In genomic region chr9:69542942-69543704, GRCh38 we compare ENCODE assay signal across 10 cellular contexts.
DNase-seq lines count a peak whose midpoint lies in the region; FAIRE-seq and TF ChIP-seq lines count a peak whose summit lies in the region.
"Had no signal": no experiment of that assay in that cellular context is flagged by ENCODE, and none has a peak within 500 bp of the region (broad histone marks: within the 10 kb centered on the region; RNA-seq: fewer than 3 reads in every experiment).

No MANE protein-coding gene starts in this region.

- H3K27me3 ChIP-seq in H9 (ENCODE audit: insufficient read depth, low read length) (no peaks in the 10 kb centered on the region), trophoblast cell (ENCODE audit: insufficient read depth, low read length) (no peaks in the 10 kb centered on the region)
- H3K27me3 ChIP-seq: Peyer's patch had no signal

- H2BK5ac ChIP-seq in H9 (ENCODE audit: insufficient read length, low read length) (no peak overlapping the region), trophoblast cell (ENCODE audit: low read depth, low read length, poor library complexity) (peak overlapping the region; percentile 17)

- H3K27ac ChIP-seq in H9 (ENCODE audit: insufficient read length, low read depth, low read length) (no peak overlapping the region), trophoblast cell (ENCODE audit: low read depth, low read length) (no peak overlapping the region)
- H3K27ac ChIP-seq: Peyer's patch had no signal

- H2AK5ac ChIP-seq in H9 (ENCODE audit: insufficient read length, low read length) (no peak overlapping the region), trophoblast cell (ENCODE audit: low read length) (no peak overlapping the region)

- no peak for FAIRE-seq in GM19239 (lab: Jason Lieb, UNC)
- no peak for FAIRE-seq in HTR-8/SVneo (lab: Jason Lieb, UNC)

- no peaks in the 10 kb centered on the region for H3K36me3 Mint-ChIP-seq in H9 (ENCODE audit: insufficient read depth in 1 of 3, low read depth in 3 of 3)
- H3K36me3 Mint-ChIP-seq: naive B cell had no signal

- H2BK12ac ChIP-seq in H9 (ENCODE audit: insufficient read length, low read depth, low read length), result no peak overlapping the region
- no peak overlapping the region for H2BK12ac ChIP-seq in trophoblast cell (ENCODE audit: low read length)

- H2BK15ac ChIP-seq in H9 (ENCODE audit: low read depth, low read length), result no peak overlapping the region

- DNase-seq in H9 (peak; percentile 78), NCI-H345 (lab: John Stamatoyannopoulos, UW) (peak; percentile 62), fibroblast of the aortic adventitia (ENCODE audit: low read depth) (peak; percentile 4), trophoblast cell (no peak), GM19239 (ENCODE audit: insufficient read length, low spot score) (no peak), HTR-8/SVneo (ENCODE audit: insufficient read length, low spot score) (no peak), cortex of kidney (lab: John Stamatoyannopoulos, UW) (no peak)
- DNase-seq: activated CD4-positive, alpha-beta T cell treated with anti-CD3 and anti-CD28 coated beads, Interleukin-2, amount 50 U/mL, for 1 hour; naive B cell; Peyer's patch had no signal

- H3K14ac ChIP-seq in H9 (ENCODE audit: insufficient read depth, low read length) (no peak overlapping the region), trophoblast cell (ENCODE audit: low read length) (no peak overlapping the region)

- TF ChIP-seq CTCF in H9 (conservative IDR thresholded peaks at IDR 0.05) (no peak), fibroblast of the aortic adventitia (IDR thresholded peaks at IDR 0.05; ENCODE audit: insufficient read depth, low read length) (no peak)

- H3K4me1 Mint-ChIP-seq in H9, result peaks cover 13 to 15% of the 10 kb centered on the region in 2 experiments

- H3K4me3 Mint-ChIP-seq in H9, result no peak overlapping the region
- H3K4me3 Mint-ChIP-seq: naive B cell had no signal

- no peak overlapping the region for H3K56ac ChIP-seq in H9 (ENCODE audit: insufficient read length, low read depth, low read length)

- no CpG with 5 or more reads among the region's 7 CpGs for WGBS in H9 (ENCODE audit: extremely low coverage, insufficient read length, low lambda C conversion rate)
- no CpG with 5 or more reads among the region's 7 CpGs for WGBS in trophoblast cell (ENCODE audit: extremely low coverage, insufficient coverage, insufficient read length)

- H3K27me3 Mint-ChIP-seq in H9 (ENCODE audit: low read depth), result no peaks in the 10 kb centered on the region; the same call in 1 of the 2 replicates

- H2AFZ ChIP-seq in H9 (ENCODE audit: low read length) (no peak overlapping the region), trophoblast cell (ENCODE audit: insufficient read depth, low read length, poor library complexity) (no peak overlapping the region)

- no peak overlapping the region; a peak in 1 of 7 replicates for H3K27ac Mint-ChIP-seq in H9
- H3K27ac Mint-ChIP-seq: naive B cell had no signal

- H3K23ac ChIP-seq in H9 (ENCODE audit: insufficient read length, low read depth, low read length) (no peak overlapping the region), trophoblast cell (ENCODE audit: low read length) (no peak overlapping the region)

- H4K12ac ChIP-seq in trophoblast cell (ENCODE audit: low read depth, low read length), result no peak overlapping the region

- no peak overlapping the region for H4K91ac ChIP-seq in H9 (ENCODE audit: insufficient read length, low read depth, low read length)
- no peak overlapping the region for H4K91ac ChIP-seq in trophoblast cell (ENCODE audit: low read depth, low read length)

- no peak overlapping the region for H2BK20ac ChIP-seq in H9 (ENCODE audit: low read depth, low read length, poor library complexity, severe bottlenecking)

- H3K79me2 ChIP-seq in H9 (ENCODE audit: insufficient read depth, low read length) (no peaks in the 10 kb centered on the region), trophoblast cell (ENCODE audit: control insufficient read depth, insufficient read depth, low read length, poor library complexity) (no peaks in the 10 kb centered on the region)

- no peak overlapping the region for H4K5ac ChIP-seq in H9 (ENCODE audit: insufficient read length, low read depth, low read length)

- no peak overlapping the region for H3K4ac ChIP-seq in H9 (ENCODE audit: low read depth, low read length)
- no peak overlapping the region for H3K4ac ChIP-seq in trophoblast cell (ENCODE audit: low read depth, low read length)

- no peak overlapping the region for H3T11ph ChIP-seq in H9 (ENCODE audit: low read length)

- no peaks in the 10 kb centered on the region for H4K20me1 ChIP-seq in H9 (ENCODE audit: control insufficient read depth, insufficient read depth, insufficient read length)

- H3K18ac ChIP-seq in H9 (ENCODE audit: insufficient read length, low read depth, low read length) (no peak overlapping the region), trophoblast cell (ENCODE audit: low read length) (no peak overlapping the region)

- no peaks in the 10 kb centered on the region for H3K23me2 ChIP-seq in H9 (ENCODE audit: insufficient read length, low read depth, low read length, poor library complexity, severe bottlenecking)

- H3K9me3 Mint-ChIP-seq in H9, result no peaks in the 10 kb centered on the region; a peak in 1 of 5 replicates
- H3K9me3 Mint-ChIP-seq: naive B cell had no signal

- H3K4me2 ChIP-seq in H9 (ENCODE audit: insufficient read depth, insufficient read length, low read length) (peak overlapping the region; percentile 39), trophoblast cell (ENCODE audit: low read length) (no peak overlapping the region)

- no peak overlapping the region for H2BK120ac ChIP-seq in H9 (ENCODE audit: low read depth, low read length, poor library complexity, severe bottlenecking)
- no peak overlapping the region for H2BK120ac ChIP-seq in trophoblast cell (ENCODE audit: insufficient read depth, low read length, poor library complexity)

- no peak overlapping the region for H3K4me3 ChIP-seq in fibroblast of the aortic adventitia (ENCODE audit: low read depth, low read length)
- no peak overlapping the region for H3K4me3 ChIP-seq in trophoblast cell (ENCODE audit: low read depth, low read length)
- H3K4me3 ChIP-seq: Peyer's patch had no signal

- H3K9ac ChIP-seq in H9 (ENCODE audit: extremely low read depth, insufficient read length, low read length), result no peak overlapping the region
- no peak overlapping the region for H3K9ac ChIP-seq in trophoblast cell (ENCODE audit: low read length)

- H3K9me3 ChIP-seq in H9 (ENCODE audit: control insufficient read depth, low read depth, low read length), result no peaks in the 10 kb centered on the region
- H3K9me3 ChIP-seq in trophoblast cell (ENCODE audit: insufficient read depth, low read depth, low read length), result no peaks in the 10 kb centered on the region
- H3K9me3 ChIP-seq: Peyer's patch had no signal

- H3K4me1 ChIP-seq in H9 (ENCODE audit: insufficient read depth, low read length) (peaks cover 2% of the 10 kb centered on the region; the same call in 1 of the 2 replicates), trophoblast cell (ENCODE audit: control insufficient read depth in 1 of 2, insufficient read depth in 2 of 2, low read length in 2 of 2) (no peaks in the 10 kb centered on the region)
- H3K4me1 ChIP-seq: Peyer's patch had no signal

- H4K8ac ChIP-seq in H9 (replicated peaks; ENCODE audit: insufficient read length, low read depth, low read length) (no peak overlapping the region), trophoblast cell (ENCODE audit: low read depth, low read length) (no peak overlapping the region)

- H3K36me3 ChIP-seq in trophoblast cell (ENCODE audit: control insufficient read depth in 1 of 2, insufficient read depth in 2 of 2, low read length in 2 of 2), result no peaks in the 10 kb centered on the region
- H3K36me3 ChIP-seq: Peyer's patch had no signal

- H3K79me1 ChIP-seq in H9 (ENCODE audit: insufficient read depth, low read depth, low read length, poor library complexity, severe bottlenecking) (no peaks in the 10 kb centered on the region), trophoblast cell (ENCODE audit: low read length) (no peaks in the 10 kb centered on the region)

Comparison
In these comparisons a context has a peak if more than half of its experiments do, and no peak if none do; other contexts are left out.
1. DNase-seq: peak in H9 (single experiment), NCI-H345 (single experiment) and fibroblast of the aortic adventitia (single experiment); none in trophoblast cell (0 of 2), GM19239 (single experiment), HTR-8/SVneo (single experiment) and cortex of kidney (single experiment).